In the genomic region with DNA sequence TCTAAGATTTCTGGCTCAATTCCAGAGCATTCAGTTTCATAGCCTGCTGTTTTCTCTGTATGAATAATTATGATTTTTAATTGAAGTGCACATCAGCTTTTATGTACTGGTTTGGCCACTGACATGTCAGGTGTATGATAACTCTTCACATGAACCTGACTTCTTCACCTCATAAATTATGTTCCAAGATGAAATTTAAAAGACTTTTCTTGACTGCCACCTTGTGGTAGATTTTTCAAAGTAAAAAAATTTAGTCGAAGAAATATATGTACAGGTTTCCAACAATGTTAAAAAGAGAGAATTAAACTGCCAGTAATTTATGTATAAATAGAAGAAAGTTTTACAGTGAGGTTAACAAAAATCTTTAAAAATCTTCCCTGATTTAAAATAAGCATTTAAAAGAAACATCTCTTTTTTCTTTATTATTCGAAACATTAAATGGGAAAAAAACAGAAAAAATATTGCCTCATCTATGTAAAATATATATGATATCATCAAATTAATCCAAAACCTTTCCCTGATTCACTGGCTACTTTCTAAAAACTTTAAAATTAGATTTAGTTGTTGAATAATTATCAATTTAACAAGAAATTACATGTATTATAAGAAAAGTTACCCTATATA, we compare ENCODE assay signal across 9 cellular contexts.
DNase-seq lines count a peak whose midpoint lies in the region; ATAC-seq, FAIRE-seq and TF ChIP-seq lines count a peak whose summit lies in the region.
"Had no signal": no experiment of that assay in that cellular context is flagged by ENCODE, and none has a peak within 500 bp of the region (broad histone marks: within the 10 kb centered on the region; RNA-seq: fewer than 3 reads in every experiment).

No MANE protein-coding gene starts in this region.

- peaks cover 7% of the 10 kb centered on the region for H3K27me3 Mint-ChIP-seq in activated naive CD4-positive, alpha-beta T cell treated with anti-CD3 and anti-CD28 coated beads for 36 hours (ENCODE audit: low read depth)
- H3K27me3 Mint-ChIP-seq: memory B cell had no signal

- H3K4me3 Mint-ChIP-seq in activated naive CD4-positive, alpha-beta T cell treated with anti-CD3 and anti-CD28 coated beads for 36 hours, result no peak overlapping the region
- H3K4me3 Mint-ChIP-seq: memory B cell had no signal

- CTCF ChIA-PET in activated naive CD4-positive, alpha-beta T cell treated with anti-CD3 and anti-CD28 coated beads for 36 hours (lab: Charles Lee), result no interaction called here

- WGBS in pancreas, 2 donors, result 46 to 52% methylated on average over 2 of the region's 2 CpGs

- peak in 2 of 4 donors; percentile 25 to 33 for TF ChIP-seq CTCF in pancreas (IDR thresholded peaks at IDR 0.05)

- H3K4me1 Mint-ChIP-seq in activated naive CD4-positive, alpha-beta T cell treated with anti-CD3 and anti-CD28 coated beads for 36 hours (ENCODE audit: low read depth), result no peaks in the 10 kb centered on the region
- H3K4me1 Mint-ChIP-seq: memory B cell had no signal

- no peak overlapping the region for H3K27ac ChIP-seq in pancreas

- no peaks in the 10 kb centered on the region for H3K9me3 ChIP-seq in pancreas

- no peaks in the 10 kb centered on the region for H3K36me3 ChIP-seq in pancreas

- DNase-seq in NCI-H1092 treated with DMSO at 0.1 percent for 48 hours (lab: John Stamatoyannopoulos, UW), result peak; percentile 2
- DNase-seq in NCI-H1092 (lab: John Stamatoyannopoulos, UW), result no peak
- peak; percentile 22 for DNase-seq in NCI-H1417 treated with DMSO at 0.1 percent for 48 hours (lab: John Stamatoyannopoulos, UW)
- peak; percentile 5 for DNase-seq in cerebellum (ENCODE audit: low spot score)
- DNase-seq in pons (ENCODE audit: low spot score), result peak; percentile 72
- no peak for DNase-seq in pancreas
- DNase-seq in left cardiac atrium, result no peak
- no peak for DNase-seq in activated naive CD4-positive, alpha-beta T cell treated with anti-CD3 and anti-CD28 coated beads for 36 hours

- no peaks in the 10 kb centered on the region for H3K9me3 Mint-ChIP-seq in activated naive CD4-positive, alpha-beta T cell treated with anti-CD3 and anti-CD28 coated beads for 36 hours
- H3K9me3 Mint-ChIP-seq: memory B cell had no signal

- no peaks in the 10 kb centered on the region for H3K36me3 Mint-ChIP-seq in activated naive CD4-positive, alpha-beta T cell treated with anti-CD3 and anti-CD28 coated beads for 36 hours (ENCODE audit: low read depth)
- H3K36me3 Mint-ChIP-seq: memory B cell had no signal

- no peaks in the 10 kb centered on the region for H3K27me3 ChIP-seq in pancreas

- H3K27ac Mint-ChIP-seq in activated naive CD4-positive, alpha-beta T cell treated with anti-CD3 and anti-CD28 coated beads for 36 hours, result no peak overlapping the region
- H3K27ac Mint-ChIP-seq: memory B cell had no signal

- intact Hi-C loops in pancreas (cut with DNase I) (no loop called here), left cardiac atrium (cut with DNase I) (no loop called here)
- intact Hi-C loops in activated naive CD4-positive, alpha-beta T cell treated with anti-CD3 and anti-CD28 coated beads for 36 hours (cut with micrococcal nuclease), result loop anchor here (1.0 kb wide), 3 partner anchors 125 to 390 kb away; partner anchors contain the start of gene ATXN7L3B

- H3K4me1 ChIP-seq in pancreas, result no peaks in the 10 kb centered on the region

- FAIRE-seq in pancreas (lab: Jason Lieb, UNC), result no peak

- ATAC-seq in pancreas (no peak), left cardiac atrium (no peak)

- H3K4me3 ChIP-seq in pancreas, result no peak overlapping the region

Comparison
In these comparisons a context has a peak if more than half of its experiments do, and no peak if none do; other contexts are left out.
1. DNase-seq: peak in NCI-H1092 treated with DMSO at 0.1 percent for 48 hours (single experiment), NCI-H1417 treated with DMSO at 0.1 percent for 48 hours (single experiment), cerebellum (single experiment) and pons (single experiment); none in NCI-H1092 (single experiment), pancreas (0 of 6), left cardiac atrium (single experiment) and activated naive CD4-positive, alpha-beta T cell treated with anti-CD3 and anti-CD28 coated beads for 36 hours (single experiment).